8 cellular contexts compared by ENCODE assay signal in the genomic region with DNA sequence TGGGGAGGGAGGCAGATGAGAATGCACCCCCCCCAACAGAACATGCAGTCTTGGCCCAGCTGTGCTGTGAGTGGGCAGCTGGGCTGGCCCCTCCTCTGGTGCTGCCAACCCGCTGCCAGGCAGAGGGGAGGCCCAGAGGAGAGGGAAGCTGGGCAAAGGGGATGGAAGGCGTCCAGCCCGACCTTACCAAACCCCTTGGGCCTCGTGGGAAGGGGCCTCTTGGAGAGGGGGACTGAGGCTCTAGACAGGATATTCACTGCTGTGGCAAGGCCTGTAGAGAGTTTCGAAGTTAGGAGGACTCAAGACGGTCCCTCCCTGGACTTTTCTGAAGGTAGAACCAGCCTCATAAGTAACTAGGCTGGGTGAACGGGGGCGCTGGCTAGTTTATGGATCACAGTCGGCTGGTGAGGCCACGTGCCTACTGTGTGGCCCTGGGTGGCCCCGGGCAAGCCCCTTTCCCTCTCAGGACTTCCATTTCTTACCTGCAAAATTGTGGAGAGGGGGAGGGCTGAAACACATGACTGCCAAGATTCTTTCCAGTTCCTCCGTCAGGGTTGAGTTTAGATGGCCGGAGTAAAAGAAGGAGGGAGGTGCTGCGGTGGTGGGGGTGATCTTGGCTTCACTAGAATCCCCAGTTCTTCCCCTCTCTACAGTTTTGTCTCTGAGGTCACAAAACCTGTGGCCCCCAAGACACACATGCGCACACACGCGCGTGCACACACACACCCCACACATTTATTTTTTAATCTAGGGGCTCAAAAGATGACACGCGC. TPM values are rescaled to one million over a fixed set of nuclear protein-coding genes. Genes with fewer than 3 reads are reported as not detected.
DNase-seq lines count a peak whose midpoint lies in the region; ATAC-seq and TF ChIP-seq lines count a peak whose summit lies in the region.

No MANE protein-coding gene starts in this region.

- TF ChIP-seq CTCF in WTC11 (IDR thresholded peaks at IDR 0.05), result no peak

- ATAC-seq in HG02610 (IDR thresholded peaks at IDR 0.05; ENCODE audit: unreplicated experiment) (peak; percentile 23), WTC11 (no peak), HG02571 (IDR thresholded peaks at IDR 0.05; ENCODE audit: unreplicated experiment) (no peak)

- peaks cover 21% of the 10 kb centered on the region for H3K4me1 Mint-ChIP-seq in WTC11
- peaks cover 77% of the 10 kb centered on the region for H3K4me1 Mint-ChIP-seq in stimulated activated naive CD8-positive, alpha-beta T cell treated with anti-CD3 and anti-CD28 coated beads, Interleukin-15, Interleukin-2, amounts not matched to agents 100 ng/mL and 50 ng/mL, for 24 hours (ENCODE audit: low read depth)

- no peaks in the 10 kb centered on the region for H3K36me3 ChIP-seq in ectodermal cell (ENCODE audit: control insufficient read depth, insufficient read depth, low read length)

- H3K9me3 ChIP-seq in ectodermal cell (ENCODE audit: control insufficient read depth, low read length), result no peaks in the 10 kb centered on the region

- peaks cover 7% of the 10 kb centered on the region for H3K4me1 ChIP-seq in ectodermal cell (ENCODE audit: control insufficient read depth, insufficient read depth, low read length)

- H3K9me3 Mint-ChIP-seq in WTC11, result no peaks in the 10 kb centered on the region
- H3K9me3 Mint-ChIP-seq in stimulated activated naive CD8-positive, alpha-beta T cell treated with anti-CD3 and anti-CD28 coated beads, Interleukin-15, Interleukin-2, amounts not matched to agents 100 ng/mL and 50 ng/mL, for 24 hours, result no peaks in the 10 kb centered on the region

- H3K4me3 Mint-ChIP-seq in WTC11, result peak overlapping the region; percentile 70
- peak overlapping the region; percentile 92 for H3K4me3 Mint-ChIP-seq in stimulated activated naive CD8-positive, alpha-beta T cell treated with anti-CD3 and anti-CD28 coated beads, Interleukin-15, Interleukin-2, amounts not matched to agents 100 ng/mL and 50 ng/mL, for 24 hours

- H3K27ac Mint-ChIP-seq in WTC11, result peak overlapping the region; percentile 60; the same call in 1 of the 2 replicates
- peak overlapping the region; percentile 98 for H3K27ac Mint-ChIP-seq in stimulated activated naive CD8-positive, alpha-beta T cell treated with anti-CD3 and anti-CD28 coated beads, Interleukin-15, Interleukin-2, amounts not matched to agents 100 ng/mL and 50 ng/mL, for 24 hours

- POLR2A ChIA-PET in WTC11 (lab: Charles Lee), result interaction anchor here (1.2 kb wide), 1 partner anchor 10 kb away, joined by 3 read pairs; no protein-coding TSS in a partner anchor

- CTCF ChIA-PET in WTC11 (lab: Charles Lee), result interaction anchor here (0.8 to 2.6 kb wide), 6 partner anchors 8 to 240 kb away, joined by 3 to 20 read pairs (median 6); no protein-coding TSS in a partner anchor

- 72 to 76% methylated on average over 20 of the region's 20 CpGs for WGBS in ectodermal cell, 2 experiments

- H3K4me3 ChIP-seq in ectodermal cell (ENCODE audit: insufficient read depth, low read depth, low read length), result peak overlapping the region; percentile 32

- no peak overlapping the region for H3K27ac ChIP-seq in ectodermal cell (ENCODE audit: insufficient read depth, low read depth, low read length, poor library complexity, severe bottlenecking)

- H3K36me3 Mint-ChIP-seq in WTC11, result no peaks in the 10 kb centered on the region
- H3K36me3 Mint-ChIP-seq in stimulated activated naive CD8-positive, alpha-beta T cell treated with anti-CD3 and anti-CD28 coated beads, Interleukin-15, Interleukin-2, amounts not matched to agents 100 ng/mL and 50 ng/mL, for 24 hours (ENCODE audit: low read depth), result peaks cover 41% of the 10 kb centered on the region

- DNase-seq in C1 segment of cervical spinal cord (lab: John Stamatoyannopoulos, UW) (peak in 11 of 14 donors; percentile 22 to 81 (median 55)), WTC11 (ENCODE audit: low spot score) (no peak), mesenteric fat pad (ENCODE audit: low spot score) (peak; percentile 89), NCI-H1105 treated with DMSO at 0.1 percent for 48 hours (lab: John Stamatoyannopoulos, UW) (no peak)

- H3K27me3 ChIP-seq in ectodermal cell (ENCODE audit: control insufficient read depth, insufficient read depth, low read length, poor library complexity, severe bottlenecking), result peaks cover 40% of the 10 kb centered on the region

- peaks cover 35% of the 10 kb centered on the region for H3K27me3 Mint-ChIP-seq in WTC11 (ENCODE audit: low read depth)
- no peaks in the 10 kb centered on the region for H3K27me3 Mint-ChIP-seq in stimulated activated naive CD8-positive, alpha-beta T cell treated with anti-CD3 and anti-CD28 coated beads, Interleukin-15, Interleukin-2, amounts not matched to agents 100 ng/mL and 50 ng/mL, for 24 hours

TF ChIP-seq in WTC11, 78 proteins besides CTCF, POLR2A, EP300 and RAD21:
- TF ChIP-seq, protein P1, sequence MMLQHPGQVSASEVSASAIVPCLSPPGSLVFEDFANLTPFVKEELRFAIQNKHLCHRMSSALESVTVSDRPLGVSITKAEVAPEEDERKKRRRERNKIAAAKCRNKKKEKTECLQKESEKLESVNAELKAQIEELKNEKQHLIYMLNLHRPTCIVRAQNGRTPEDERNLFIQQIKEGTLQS (CRISPR knock-in tag; conservative IDR thresholded peaks at IDR 0.05), result no peak
- TF ChIP-seq, protein P2, sequence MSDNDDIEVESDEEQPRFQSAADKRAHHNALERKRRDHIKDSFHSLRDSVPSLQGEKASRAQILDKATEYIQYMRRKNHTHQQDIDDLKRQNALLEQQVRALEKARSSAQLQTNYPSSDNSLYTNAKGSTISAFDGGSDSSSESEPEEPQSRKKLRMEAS (CRISPR knock-in tag; IDR thresholded peaks at IDR 0.05), result peak; percentile 24; the same call in 1 of the 2 replicates

RNA-seq across cellular contexts. Expression of gene STAT5A, which starts 0.8 kb away (rescaled TPM):
- total RNA-seq in WTC11 (2021) (6.6 to 10.9 TPM (median 9.7 TPM) in 3 replicates), mesenteric fat pad (130 TPM)
- 1.9 TPM for polyA plus RNA-seq in ectodermal cell (2013, experiment 1 of 4)
- polyA plus RNA-seq in ectodermal cell (2013, experiment 2 of 4), result 2.2 TPM
- polyA plus RNA-seq in ectodermal cell (2013, experiment 3 of 4), result 2.7 TPM
- polyA plus RNA-seq in ectodermal cell (2013, experiment 4 of 4), result 3.0 TPM

RNA-seq across cellular contexts. Expression of gene STAT5B, which starts 11.3 kb away (rescaled TPM):
- total RNA-seq in WTC11 (2021), result 36.4 to 42.2 TPM (median 37.9 TPM) in 3 replicates
- 68.3 TPM for polyA plus RNA-seq in ectodermal cell (2013, experiment 1 of 4)
- polyA plus RNA-seq in ectodermal cell (2013, experiment 2 of 4), result 74.6 TPM
- polyA plus RNA-seq in ectodermal cell (2013, experiment 3 of 4), result 58.7 TPM
- 60.1 TPM for polyA plus RNA-seq in ectodermal cell (2013, experiment 4 of 4)
- 106 TPM for total RNA-seq in mesenteric fat pad

Comparison
In these comparisons a context has a peak if more than half of its experiments do, and no peak if none do; other contexts are left out.
1. DNase-seq: peak in C1 segment of cervical spinal cord (11 of 14) and mesenteric fat pad (single experiment); none in WTC11 (single experiment) and NCI-H1105 treated with DMSO at 0.1 percent for 48 hours (single experiment).
2. RNA of gene STAT5A, which starts 0.8 kb away (total RNA-seq): 130 TPM in mesenteric fat pad (single experiment); 6.6 to 10.9 TPM in WTC11; every median in the first group is over 10 times any median in the second.